Comparison of ENCODE assay signal across 7 cellular contexts in the genomic region with DNA sequence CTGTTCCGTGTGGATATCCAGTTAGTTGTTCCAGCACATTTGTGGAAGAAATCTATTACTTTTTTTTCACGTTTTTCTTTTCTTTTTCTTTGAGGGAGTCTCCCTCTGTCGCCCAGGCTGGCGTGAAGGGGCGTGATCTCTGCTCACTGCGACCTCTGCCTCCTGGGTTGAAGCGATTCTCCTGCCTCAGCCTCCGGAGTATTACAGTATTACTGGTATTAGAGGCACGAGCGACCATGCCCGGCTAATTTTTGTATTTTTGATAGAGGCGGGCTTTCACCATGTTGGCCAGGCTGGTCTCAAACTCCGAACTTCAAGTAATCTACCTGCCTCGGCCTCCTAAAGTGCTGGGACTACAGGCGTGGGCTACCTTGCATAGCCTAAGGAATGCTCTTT. TPM values are rescaled to one million over a fixed set of nuclear protein-coding genes. Genes with fewer than 3 reads are reported as not detected.
DNase-seq lines count a peak whose midpoint lies in the region; ATAC-seq lines count a peak whose summit lies in the region.

No MANE protein-coding gene starts in this region.

- peak overlapping the region in 1 of 3 donors; percentile 75 for H3K27ac Mint-ChIP-seq in IgD-negative memory B cell
- H3K27ac Mint-ChIP-seq in activated T-helper 2 cell treated with anti-CD3 and anti-CD28 coated beads, Interferon-gamma antibody, Interleukin-2, Interleukin-4, amounts not matched to agents 10 μg/mL and 5 μg/mL and 100 μg/mL, durations not matched to agents 14 hours and 24 hours and 36 hours = peak overlapping the region; percentile 67

- peaks cover 1% of the 10 kb centered on the region for H3K36me3 Mint-ChIP-seq in IgD-negative memory B cell
- peaks cover 18% of the 10 kb centered on the region for H3K36me3 Mint-ChIP-seq in activated T-helper 2 cell treated with anti-CD3 and anti-CD28 coated beads, Interferon-gamma antibody, Interleukin-2, Interleukin-4, amounts not matched to agents 10 μg/mL and 5 μg/mL and 100 μg/mL, durations not matched to agents 14 hours and 24 hours and 36 hours (ENCODE audit: low read depth)

- peaks cover 0 to 6% (median 0%) of the 10 kb centered on the region in 3 donors for H3K9me3 Mint-ChIP-seq in IgD-negative memory B cell
- H3K9me3 Mint-ChIP-seq in activated T-helper 2 cell treated with anti-CD3 and anti-CD28 coated beads, Interferon-gamma antibody, Interleukin-2, Interleukin-4, amounts not matched to agents 10 μg/mL and 5 μg/mL and 100 μg/mL, durations not matched to agents 14 hours and 24 hours and 36 hours = peaks cover 19% of the 10 kb centered on the region

- H3K4me1 Mint-ChIP-seq in IgD-negative memory B cell = peaks cover 20 to 29% (median 24%) of the 10 kb centered on the region in 3 donors
- peaks cover 22% of the 10 kb centered on the region for H3K4me1 Mint-ChIP-seq in activated T-helper 2 cell treated with anti-CD3 and anti-CD28 coated beads, Interferon-gamma antibody, Interleukin-2, Interleukin-4, amounts not matched to agents 10 μg/mL and 5 μg/mL and 100 μg/mL, durations not matched to agents 14 hours and 24 hours and 36 hours (ENCODE audit: low read depth)

- H3K9me3 ChIP-seq in iPS-18c (ENCODE audit: control insufficient read depth, insufficient read depth, low read length) = no peaks in the 10 kb centered on the region

- no peaks in the 10 kb centered on the region for H3K27me3 Mint-ChIP-seq in IgD-negative memory B cell
- H3K27me3 Mint-ChIP-seq in activated T-helper 2 cell treated with anti-CD3 and anti-CD28 coated beads, Interferon-gamma antibody, Interleukin-2, Interleukin-4, amounts not matched to agents 10 μg/mL and 5 μg/mL and 100 μg/mL, durations not matched to agents 14 hours and 24 hours and 36 hours (ENCODE audit: low read depth) = no peaks in the 10 kb centered on the region

- no peak for DNase-seq in activated T-helper 2 cell treated with anti-CD3 and anti-CD28 coated beads, Interferon-gamma antibody, Interleukin-2, Interleukin-4, amounts not matched to agents 10 μg/mL and 5 μg/mL and 100 μg/mL, durations not matched to agents 14 hours and 24 hours and 36 hours (ENCODE audit: low spot score)
- DNase-seq in stimulated activated naive CD8-positive, alpha-beta T cell treated with anti-CD3 and anti-CD28 coated beads, Interleukin-15, Interleukin-2, amounts not matched to agents 100 U/mL and 50 U/mL, for 24 hours = peak; percentile 5
- no peak for DNase-seq in NCI-H1930 (lab: John Stamatoyannopoulos, UW)
- no peak for DNase-seq in HuH-7.5 (ENCODE audit: low spot score)
- DNase-seq in cerebellar cortex (ENCODE audit: low spot score) = no peak

- H3K4me3 Mint-ChIP-seq in IgD-negative memory B cell = peak overlapping the region; percentile 94 to 99 (median 97)
- peak overlapping the region; percentile 95 for H3K4me3 Mint-ChIP-seq in activated T-helper 2 cell treated with anti-CD3 and anti-CD28 coated beads, Interferon-gamma antibody, Interleukin-2, Interleukin-4, amounts not matched to agents 10 μg/mL and 5 μg/mL and 100 μg/mL, durations not matched to agents 14 hours and 24 hours and 36 hours (ENCODE audit: low read depth)

- no peak for ATAC-seq in stimulated activated naive CD8-positive, alpha-beta T cell treated with anti-CD3 and anti-CD28 coated beads, Interleukin-15, Interleukin-2, amounts not matched to agents 100 U/mL and 50 U/mL, for 24 hours

- intact Hi-C loops in activated T-helper 2 cell treated with anti-CD3 and anti-CD28 coated beads, Interferon-gamma antibody, Interleukin-2, Interleukin-4, amounts not matched to agents 10 μg/mL and 5 μg/mL and 100 μg/mL, durations not matched to agents 14 hours and 24 hours and 36 hours (cut with micrococcal nuclease) = loop anchor here (2.0 kb wide), 2 partner anchors 44 to 52 kb away; a partner anchor contains a TSS

- H3K4me3 ChIP-seq in iPS-18c (ENCODE audit: insufficient read depth, low read depth, low read length) = peak overlapping the region; percentile 64; the same call in 1 of the 2 replicates

RNA-seq across cellular contexts. Expression of a gene that starts 43.6 kb away (rescaled TPM):
- 33.7 TPM for polyA plus RNA-seq in IgD-negative memory B cell
- total RNA-seq in activated T-helper 2 cell treated with anti-CD3 and anti-CD28 coated beads, Interferon-gamma antibody, Interleukin-2, Interleukin-4, amounts not matched to agents 10 μg/mL and 5 μg/mL and 100 μg/mL, durations not matched to agents 14 hours and 24 hours and 36 hours = 15.6 and 17.3 TPM in 2 replicates

RNA-seq across cellular contexts. Expression of a gene that starts 53.1 kb away (rescaled TPM):
- polyA plus RNA-seq in IgD-negative memory B cell = 13.9 TPM
- total RNA-seq in activated T-helper 2 cell treated with anti-CD3 and anti-CD28 coated beads, Interferon-gamma antibody, Interleukin-2, Interleukin-4, amounts not matched to agents 10 μg/mL and 5 μg/mL and 100 μg/mL, durations not matched to agents 14 hours and 24 hours and 36 hours = 23.1 and 24.1 TPM in 2 replicates
